28 cellular contexts compared by ENCODE assay signal in the genomic region with DNA sequence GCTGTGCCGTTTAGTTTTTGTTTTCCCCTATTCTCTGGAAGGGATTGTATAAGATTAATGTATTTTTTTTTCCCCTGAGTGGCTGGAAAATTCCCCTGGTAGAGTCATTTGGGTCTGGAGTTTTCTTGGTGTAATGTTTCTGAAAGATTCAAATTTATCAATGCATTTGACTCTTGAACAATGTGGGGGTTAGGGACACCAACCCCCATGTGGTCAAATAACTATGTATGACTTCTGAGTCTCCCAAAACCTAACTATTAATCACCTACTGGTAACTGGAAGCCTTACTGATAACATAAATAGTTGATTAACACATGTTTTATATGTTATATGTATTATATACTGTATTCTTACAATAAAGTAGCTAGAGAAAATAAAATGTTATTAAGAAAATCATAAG.
"Had no signal": no experiment of that assay in that cellular context is flagged by ENCODE, and none has a peak within 500 bp of the region (broad histone marks: within the 10 kb centered on the region; RNA-seq: fewer than 3 reads in every experiment).

No MANE protein-coding gene starts in this region.

- H3K4me3 Mint-ChIP-seq: dendritic cell treated with granulocyte-macrophage colony-stimulating factor and Interleukin-4, amounts not matched to agents 40 ng/mL and 50 ng/mL, for 4 days; effector memory CD8-positive, alpha-beta T cell; endodermal cell had no signal

- H3K9me3 ChIP-seq: colonic mucosa, esophagus muscularis mucosa, esophagus squamous epithelium, gastrocnemius medialis, gastroesophageal sphincter, heart left ventricle, heart right ventricle had no signal

- H3K27me3 Mint-ChIP-seq: dendritic cell treated with granulocyte-macrophage colony-stimulating factor and Interleukin-4, amounts not matched to agents 40 ng/mL and 50 ng/mL, for 4 days; effector memory CD8-positive, alpha-beta T cell had no signal

- H3K27ac ChIP-seq: colonic mucosa, coronary artery, dorsolateral prefrontal cortex, epithelial cell of prostate, esophagus muscularis mucosa, esophagus squamous epithelium, foreskin keratinocyte, gastrocnemius medialis, gastroesophageal sphincter, heart left ventricle, heart right ventricle had no signal

- H3K4me1 ChIP-seq: colonic mucosa, esophagus squamous epithelium, foreskin keratinocyte, gastrocnemius medialis had no signal

- ATAC-seq: effector memory CD8-positive, alpha-beta T cell; esophagus mucosa; foreskin keratinocyte; gastrocnemius medialis; gastroesophageal sphincter; heart left ventricle; heart right ventricle had no signal

- H3K9me3 Mint-ChIP-seq: dendritic cell treated with granulocyte-macrophage colony-stimulating factor and Interleukin-4, amounts not matched to agents 40 ng/mL and 50 ng/mL, for 4 days; endodermal cell had no signal

- H3K27ac Mint-ChIP-seq: dendritic cell treated with granulocyte-macrophage colony-stimulating factor and Interleukin-4, amounts not matched to agents 40 ng/mL and 50 ng/mL, for 4 days; effector memory CD8-positive, alpha-beta T cell; endodermal cell had no signal

- H3K36me3 ChIP-seq: colonic mucosa, esophagus muscularis mucosa, esophagus squamous epithelium, gastrocnemius medialis, gastroesophageal sphincter, heart left ventricle, heart right ventricle had no signal

- DNase-seq: colonic mucosa; cortex of kidney; dermis blood vessel endothelial cell; dorsolateral prefrontal cortex; effector CD4-positive, alpha-beta T cell; effector CD8-positive, alpha-beta T cell; effector memory CD4-positive, alpha-beta T cell; effector memory CD8-positive, alpha-beta T cell; endodermal cell; erythroblast; esophagus squamous epithelium; foreskin fibroblast; foreskin keratinocyte; foreskin melanocyte; gastrocnemius medialis; glutamatergic neuron; head of caudate nucleus; heart left ventricle; heart right ventricle had no signal

- H3K4me3 ChIP-seq: colonic mucosa, coronary artery, dorsolateral prefrontal cortex, esophagus muscularis mucosa, esophagus squamous epithelium, gastrocnemius medialis, gastroesophageal sphincter, heart left ventricle, heart right ventricle had no signal

- H3K4me1 Mint-ChIP-seq: endodermal cell had no signal

- H3K27me3 ChIP-seq: colonic mucosa, dorsolateral prefrontal cortex, esophagus muscularis mucosa, esophagus squamous epithelium, foreskin keratinocyte, gastrocnemius medialis, gastroesophageal sphincter, heart left ventricle, heart right ventricle had no signal

- FAIRE-seq: colon, endometrium, frontal cortex had no signal
